In genomic region chr14:33532581-33532980, GRCh38 we compare ENCODE assay signal across 27 cellular contexts.
"Had no signal": no experiment of that assay in that cellular context is flagged by ENCODE, and none has a peak within 500 bp of the region (broad histone marks: within the 10 kb centered on the region; RNA-seq: fewer than 3 reads in every experiment).

No MANE protein-coding gene starts in this region.

- H3K27ac Mint-ChIP-seq: effector memory CD8-positive, alpha-beta T cell; memory B cell; mesothelial cell of epicardium; naive B cell; nephron; neural progenitor cell; progenitor cell of endocrine pancreas; stimulated activated memory B cell treated with anti-CD40 and anti-IgM and Interleukin-4, amounts not matched to agents 10 μg/mL and 1 μg/mL and 100 μg/mL, for 72 hours had no signal

- H3K4me1 Mint-ChIP-seq: central memory CD8-positive, alpha-beta T cell; memory B cell; mesothelial cell of epicardium; naive B cell; stimulated activated memory B cell treated with anti-CD40 and anti-IgM and Interleukin-4, amounts not matched to agents 10 μg/mL and 1 μg/mL and 100 μg/mL, for 72 hours had no signal

- H3K9ac ChIP-seq: neural progenitor cell, parathyroid adenoma had no signal

- H3K27me3 ChIP-seq: cardiac muscle cell, left lung, neural progenitor cell, testis, tibial artery, upper lobe of left lung had no signal

- H2AFZ ChIP-seq: neural progenitor cell, parathyroid adenoma had no signal

- H3K4me2 ChIP-seq: neural progenitor cell had no signal

- H3K27ac ChIP-seq: cardiac muscle cell, coronary artery, epithelial cell of prostate, left lung, lower lobe of right lung, neural progenitor cell, parathyroid adenoma, testis, tibial artery had no signal

- H3K4me3 Mint-ChIP-seq: central memory CD8-positive, alpha-beta T cell; effector memory CD8-positive, alpha-beta T cell; memory B cell; mesothelial cell of epicardium; naive B cell; nephron; neural progenitor cell; stimulated activated memory B cell treated with anti-CD40 and anti-IgM and Interleukin-4, amounts not matched to agents 10 μg/mL and 1 μg/mL and 100 μg/mL, for 72 hours had no signal

- H3K79me2 ChIP-seq: parathyroid adenoma had no signal

- DNase-seq: effector memory CD8-positive, alpha-beta T cell; left lung; lower lobe of right lung; mucosa of descending colon; naive B cell; stimulated activated CD4-positive, alpha-beta T cell treated with anti-CD3 and anti-CD28 coated beads, Interleukin-4, amount 100 ng/mL, for 4 hours; stimulated activated naive CD8-positive, alpha-beta T cell treated with anti-CD3 and anti-CD28 coated beads, Interleukin-15, Interleukin-2, amounts not matched to agents 100 U/mL and 50 U/mL, for 24 hours; substantia nigra; testis; tibial artery; upper lobe of left lung had no signal

- H3K36me3 Mint-ChIP-seq: memory B cell; mesothelial cell of epicardium; naive B cell; neural progenitor cell; stimulated activated memory B cell treated with anti-CD40 and anti-IgM and Interleukin-4, amounts not matched to agents 10 μg/mL and 1 μg/mL and 100 μg/mL, for 72 hours had no signal

- H3K9me3 Mint-ChIP-seq: effector memory CD8-positive, alpha-beta T cell; memory B cell; mesothelial cell of epicardium; nephron; neural progenitor cell; stimulated activated memory B cell treated with anti-CD40 and anti-IgM and Interleukin-4, amounts not matched to agents 10 μg/mL and 1 μg/mL and 100 μg/mL, for 72 hours had no signal

- ATAC-seq: effector memory CD8-positive, alpha-beta T cell; esophagus mucosa; left lung; lower lobe of right lung; mucosa of descending colon; sciatic nerve; stimulated activated memory B cell treated with anti-CD40 and anti-IgM and Interleukin-4, amounts not matched to agents 10 μg/mL and 1 μg/mL and 100 μg/mL, for 72 hours; stimulated activated naive CD8-positive, alpha-beta T cell treated with anti-CD3 and anti-CD28 coated beads, Interleukin-15, Interleukin-2, amounts not matched to agents 100 U/mL and 50 U/mL, for 24 hours had no signal

- H3K36me3 ChIP-seq: cardiac muscle cell, left lung, lower lobe of right lung, neural progenitor cell, tibial artery, upper lobe of left lung had no signal

- H3K4me1 ChIP-seq: left lung, lower lobe of right lung, parathyroid adenoma, testis, tibial artery, upper lobe of left lung had no signal

- H3K27me3 Mint-ChIP-seq: central memory CD8-positive, alpha-beta T cell; effector memory CD8-positive, alpha-beta T cell; memory B cell; naive B cell; stimulated activated memory B cell treated with anti-CD40 and anti-IgM and Interleukin-4, amounts not matched to agents 10 μg/mL and 1 μg/mL and 100 μg/mL, for 72 hours had no signal

- FAIRE-seq: frontal cortex, keratinocyte, urothelium cell line had no signal

- H3K9me3 ChIP-seq: left lung, lower lobe of right lung, mucosa of descending colon, testis, tibial artery, upper lobe of left lung had no signal

- H3K4me3 ChIP-seq: cardiac muscle cell, coronary artery, left lung, lower lobe of right lung, mucosa of descending colon, neural progenitor cell, testis, tibial artery, upper lobe of left lung had no signal
